ENCODE assay signal across 8 cellular contexts in the genomic region with DNA sequence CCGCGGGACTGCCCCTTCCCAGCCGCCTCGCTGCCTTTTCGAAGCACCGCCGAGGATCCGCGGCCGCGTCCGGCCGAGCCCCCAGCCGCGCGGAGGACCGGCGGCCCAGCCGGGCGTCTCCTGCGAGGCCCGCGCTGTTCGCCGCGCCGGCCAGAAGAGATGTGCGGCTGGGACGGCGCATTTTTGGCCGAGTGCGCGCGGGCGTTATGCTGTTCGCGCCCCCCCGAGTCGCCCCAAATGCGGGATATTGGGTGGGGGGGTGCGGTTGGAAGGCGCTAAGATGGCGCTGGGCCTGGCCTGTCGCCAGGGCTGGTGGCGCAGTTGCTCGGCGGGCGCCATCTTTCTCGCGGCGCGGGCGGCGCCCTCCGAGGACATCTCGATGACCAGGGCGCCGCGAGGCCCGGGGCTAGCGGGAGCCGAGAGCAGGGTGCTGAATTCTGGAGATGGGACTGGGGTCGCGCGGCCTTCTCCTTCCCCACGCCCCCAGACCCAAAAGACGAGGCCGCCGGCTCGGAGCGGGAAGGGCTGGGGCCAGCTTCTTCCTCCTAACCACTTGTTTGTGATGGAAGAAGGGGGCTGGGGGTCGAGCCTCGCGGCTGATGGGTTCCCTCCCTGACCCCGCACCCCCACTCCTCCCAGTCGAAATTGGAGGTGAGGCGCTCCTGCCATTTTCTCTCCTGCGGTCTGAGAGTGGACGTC. TPM values are rescaled to one million over a fixed set of nuclear protein-coding genes. Genes with fewer than 3 reads are reported as not detected.
DNase-seq lines count a peak whose midpoint lies in the region; ATAC-seq, FAIRE-seq and TF ChIP-seq lines count a peak whose summit lies in the region.

No MANE protein-coding gene starts in this region.

- FAIRE-seq in GM12892 (lab: Jason Lieb, UNC) = no peak

- H3K4me1 ChIP-seq in mucosa of descending colon (ENCODE audit: low read depth) = peaks cover 29% of the 10 kb centered on the region

- intact Hi-C loops in mucosa of descending colon (cut with DNase I, micrococcal nuclease) = loop anchor here (5.0 kb wide), 1 partner anchor 36 kb away; a partner anchor contains a TSS

- no peaks in the 10 kb centered on the region for H3K36me3 ChIP-seq in mucosa of descending colon (ENCODE audit: low read depth)

- H3K4me3 ChIP-seq in mucosa of descending colon = peak overlapping the region; percentile 76

- peak; percentile 58 for ATAC-seq in HG03135 (IDR thresholded peaks at IDR 0.05; ENCODE audit: unreplicated experiment)
- ATAC-seq in mucosa of descending colon = peak; percentile 77
- no peak for ATAC-seq in GM21526 (IDR thresholded peaks at IDR 0.05; ENCODE audit: low FRiP score, unreplicated experiment)

- H3K27ac ChIP-seq in epithelial cell of prostate = peak overlapping the region; percentile 91

- no peak for TF ChIP-seq CTCF in mucosa of descending colon (IDR thresholded peaks at IDR 0.05)

- DNase-seq in GM12892 (ENCODE audit: insufficient read length) (peak; percentile 52), NOMO-1 (lab: John Stamatoyannopoulos, UW; ENCODE audit: unreplicated experiment in 2 of 2) (peak; percentile 32), epithelial cell of prostate (ENCODE audit: low read depth, low spot score) (no peak), mucosa of descending colon (peak; percentile 82 to 86 (median 84))
- peak; percentile 80 for DNase-seq in activated CD8-positive, alpha-beta memory T cell treated with anti-CD3 and anti-CD28 coated beads, Interleukin-2, amount 50 U/mL, for 4 hours
- DNase-seq in stimulated activated CD8-positive, alpha-beta memory T cell treated with anti-CD3 and anti-CD28 coated beads, Interleukin-4, amount 100 ng/mL, for 1 hour (ENCODE audit: low read depth in 2 of 2, low spot score in 1 of 2) = peak; percentile 66 to 69

- H3K9me3 ChIP-seq in mucosa of descending colon = no peaks in the 10 kb centered on the region

- peak; percentile 89 for TF ChIP-seq POLR2A in GM12892 (IDR thresholded peaks at IDR 0.05; ENCODE audit: low read depth, low read length)

RNA-seq across cellular contexts. Expression of a gene that starts 1.5 kb away (rescaled TPM):
- 7.1 TPM for polyA plus RNA-seq in GM12892 (2012; ENCODE audit: missing spikeins)
- 10 to 100 TPM; 18.3 to 26.2 (median 23.4) TPM for total RNA-seq in mucosa of descending colon

RNA-seq across cellular contexts. Expression of a gene that starts 37.4 kb away (rescaled TPM):
- polyA plus RNA-seq in GM12892 (2012; ENCODE audit: missing spikeins) = 14.1 TPM
- 10 to 100 TPM; 22.6 to 35.3 (median 26.6) TPM for total RNA-seq in mucosa of descending colon
